ENCODE assay signal across 8 cellular contexts in the genomic region with DNA sequence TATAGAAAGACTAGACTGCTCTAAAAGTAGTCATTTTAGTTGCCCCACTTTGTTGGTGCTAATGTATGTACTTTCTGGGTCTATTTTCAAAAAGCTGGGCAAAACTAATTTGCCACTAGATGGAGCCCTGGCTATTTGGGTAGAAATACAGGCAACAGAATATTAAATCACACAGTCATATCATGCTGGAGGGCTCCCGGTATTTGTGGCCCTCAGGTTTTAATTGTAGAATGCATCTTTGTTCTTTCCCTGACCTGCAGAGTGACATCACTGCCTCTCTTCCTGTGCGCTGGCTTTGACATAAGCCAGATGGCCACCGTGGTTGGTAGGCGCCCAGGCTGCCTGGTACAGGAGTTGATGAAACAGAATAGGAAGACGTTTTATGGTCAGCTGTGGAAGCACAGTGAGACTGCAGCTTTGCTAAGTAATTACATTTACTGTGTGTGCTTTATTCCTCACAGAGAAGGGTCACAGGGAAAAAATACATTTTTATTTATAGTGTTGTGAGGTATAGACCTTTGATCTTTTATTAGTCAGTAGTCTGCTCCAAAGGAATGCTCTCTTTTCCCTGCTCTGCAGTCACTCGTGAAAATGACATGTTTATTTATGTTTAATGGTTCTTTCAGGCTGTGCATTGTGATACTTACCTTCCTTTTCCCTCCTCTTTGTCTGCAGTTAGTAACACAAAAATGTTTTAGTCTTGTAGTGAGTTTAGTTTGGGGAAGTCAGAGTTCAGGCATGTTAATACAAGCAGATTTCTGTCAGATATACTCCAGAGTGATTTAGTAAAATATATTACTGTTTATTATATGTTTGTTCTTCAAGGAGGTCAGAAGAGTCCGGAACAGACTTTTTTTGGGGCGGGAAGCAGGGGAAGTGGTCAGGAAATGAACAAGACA. TPM values are rescaled to one million over a fixed set of nuclear protein-coding genes. Genes with fewer than 3 reads are reported as not detected.
DNase-seq lines count a peak whose midpoint lies in the region; ATAC-seq, FAIRE-seq and TF ChIP-seq lines count a peak whose summit lies in the region.

No MANE protein-coding gene starts in this region.

- no peaks in the 10 kb centered on the region for H3K9me3 ChIP-seq in body of pancreas

- WGBS in body of pancreas, 2 donors, result 26 to 39% methylated on average over 8 of the region's 8 CpGs

- no peak overlapping the region for H3K27ac ChIP-seq in body of pancreas

- H3K27me3 ChIP-seq in body of pancreas, result no peaks in the 10 kb centered on the region

- peak; percentile 33 to 59 (median 53) for TF ChIP-seq CTCF in body of pancreas (IDR thresholded peaks at IDR 0.05)

- ATAC-seq in body of pancreas (peak; percentile 48), HG03108 (IDR thresholded peaks at IDR 0.05; ENCODE audit: unreplicated experiment) (no peak)

- no peak for FAIRE-seq in GM19239 (lab: Jason Lieb, UNC)

- H3K4me1 ChIP-seq in body of pancreas, result no peaks in the 10 kb centered on the region

- peak; percentile 3 for DNase-seq in activated CD4-positive, alpha-beta T cell treated with anti-CD3 and anti-CD28 coated beads for 48 hours
- no peak for DNase-seq in activated CD4-positive, alpha-beta T cell treated with anti-CD3 and anti-CD28 coated beads, Interleukin-2, amount 50 U/mL, for 1 hour
- peak; percentile 2 for DNase-seq in NCI-H510A (lab: John Stamatoyannopoulos, UW)
- peak in 2 of 4 donors; percentile 10 to 27 for DNase-seq in body of pancreas
- DNase-seq in left kidney (ENCODE audit: low read depth, low spot score), result peak; percentile 90
- DNase-seq in GM19239 (ENCODE audit: insufficient read length, low spot score), result no peak
- DNase-seq in stimulated activated naive CD4-positive, alpha-beta T cell treated with Interleukin-2 at 50 U/mL for 16 hours (lab: John Stamatoyannopoulos, UW), result no peak

- TF ChIP-seq POLR2A in body of pancreas (IDR thresholded peaks at IDR 0.05), result no peak

- no peak overlapping the region for H3K4me3 ChIP-seq in body of pancreas

- H3K36me3 ChIP-seq in body of pancreas (replicated peaks in 1 of 2; ENCODE audit: insufficient read depth in 1 of 2, low read depth in 2 of 2), result no peaks in the 10 kb centered on the region

- intact Hi-C loops in body of pancreas (cut with DNase I), result loop anchor here (10.0 kb wide), 1 partner anchor 798 kb away; no protein-coding TSS in a partner anchor

RNA-seq across cellular contexts. Expression of a gene that starts 28.4 kb away (rescaled TPM):
- 10 to 100 TPM in 1 of 2 donors, 1 to 10 TPM in 1; 3.6 to 14.5 TPM for total RNA-seq in body of pancreas

Comparison
In these comparisons a context has a peak if more than half of its experiments do, and no peak if none do; other contexts are left out.
1. DNase-seq: peak in activated CD4-positive, alpha-beta T cell treated with anti-CD3 and anti-CD28 coated beads for 48 hours (single experiment), NCI-H510A (single experiment) and left kidney (single experiment); none in activated CD4-positive, alpha-beta T cell treated with anti-CD3 and anti-CD28 coated beads, Interleukin-2, amount 50 U/mL, for 1 hour (single experiment), GM19239 (single experiment) and stimulated activated naive CD4-positive, alpha-beta T cell treated with Interleukin-2 at 50 U/mL for 16 hours (single experiment).